Comparison of ENCODE assay signal across 9 cellular contexts in the genomic region with DNA sequence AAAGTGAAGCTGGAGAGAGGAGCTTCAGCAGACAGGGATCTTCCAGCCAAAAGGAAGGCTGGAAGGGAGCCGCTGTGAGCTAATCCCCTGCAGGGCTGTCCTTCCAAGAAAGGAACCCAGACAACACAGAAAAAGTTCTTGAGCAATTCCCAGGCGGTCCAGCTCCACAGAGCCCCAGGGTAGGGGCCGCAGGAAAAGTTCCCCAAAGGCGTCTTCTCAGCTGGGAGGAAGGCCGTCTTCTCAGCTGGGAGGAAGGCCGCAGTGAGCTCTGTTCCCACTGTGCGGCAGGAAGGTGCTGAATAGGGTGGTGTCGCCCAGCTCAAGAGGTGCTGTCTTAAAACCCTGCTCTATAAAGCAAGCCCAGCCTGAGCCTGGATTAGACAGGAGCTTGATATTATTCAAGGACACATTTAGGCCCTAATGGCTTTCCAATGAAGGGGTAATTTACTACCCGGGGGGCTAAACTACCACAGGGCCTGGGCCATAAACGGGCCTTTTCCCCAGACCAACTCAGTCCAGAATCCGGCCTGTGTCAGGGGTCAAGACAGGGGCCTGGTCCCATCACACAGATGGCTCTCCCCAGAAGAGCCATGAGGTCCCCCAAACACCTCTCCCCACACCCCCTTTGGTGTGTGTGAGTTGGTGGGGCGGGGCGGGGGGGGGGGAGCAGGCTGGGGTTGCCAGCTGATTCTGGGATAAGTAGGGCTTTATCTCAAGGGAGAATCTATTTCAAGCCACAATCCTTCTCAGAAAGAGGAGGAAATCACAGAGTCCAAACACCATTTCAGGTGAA.
DNase-seq lines count a peak whose midpoint lies in the region; ATAC-seq, FAIRE-seq and TF ChIP-seq lines count a peak whose summit lies in the region.
"Had no signal": no experiment of that assay in that cellular context is flagged by ENCODE, and none has a peak within 500 bp of the region (broad histone marks: within the 10 kb centered on the region; RNA-seq: fewer than 3 reads in every experiment).

No MANE protein-coding gene starts in this region.

- in situ Hi-C loops in IMR-90 (cut with MboI; ENCODE audit: low sequenced_read_pairs): loop anchor here (25.0 kb wide), 1 partner anchor 644 kb away; a partner anchor contains a TSS

- intact Hi-C loops in IMR-90 (cut with micrococcal nuclease): no loop called here

- peaks cover 34% of the 10 kb centered on the region for H3K4me1 ChIP-seq in A549
- H3K4me1 ChIP-seq in IMR-90 (ENCODE audit: control insufficient read depth, insufficient read depth, low read length): peaks cover 18% of the 10 kb centered on the region
- peaks cover 10% of the 10 kb centered on the region for H3K4me1 ChIP-seq in endodermal cell (ENCODE audit: control insufficient read depth, insufficient read depth, low read length)

- peak overlapping the region; percentile 53; the same call in 1 of the 2 replicates for H3K23ac ChIP-seq in IMR-90 (ENCODE audit: low read depth, low read length)

- POLR2A ChIA-PET in A549 (lab: Yijun Ruan, JAX) (interaction anchor here (0.5 kb wide), 1 partner anchor 429 kb away, joined by 7 read pairs; no protein-coding TSS in a partner anchor), IMR-90 (lab: Charles Lee; ENCODE audit: unreplicated experiment) (no interaction called here)
- POLR2A ChIA-PET in naive thymus-derived CD8-positive, alpha-beta T cell (lab: Charles Lee): interaction anchor here (0.6 to 2.2 kb wide), 5 partner anchors 27 to 214 kb away, joined by 3 to 8 read pairs (median 3); no protein-coding TSS in a partner anchor

- no peak overlapping the region for H4K5ac ChIP-seq in IMR-90 (ENCODE audit: low read depth, low read length)

- H3K36me3 ChIP-seq in IMR-90 (ENCODE audit: control insufficient read depth, insufficient read depth, low read length): no peaks in the 10 kb centered on the region; the same call in 1 of the 2 replicates
- H3K36me3 ChIP-seq in endodermal cell (ENCODE audit: control insufficient read depth, insufficient read depth, low read length): peaks cover 9% of the 10 kb centered on the region

- peaks cover 4% of the 10 kb centered on the region for H3K36me3 Mint-ChIP-seq in endodermal cell (ENCODE audit: low read depth)
- H3K36me3 Mint-ChIP-seq in naive thymus-derived CD8-positive, alpha-beta T cell: peaks cover 0 to 2% (median 0%) of the 10 kb centered on the region in 3 donors

- no peaks in the 10 kb centered on the region; the same call in 1 of the 2 replicates for H3K27me3 ChIP-seq in IMR-90 (ENCODE audit: control insufficient read depth, insufficient read depth, low read length)
- no peaks in the 10 kb centered on the region for H3K27me3 ChIP-seq in endodermal cell (ENCODE audit: control insufficient read depth, insufficient read depth, low read length, poor library complexity, severe bottlenecking)

- dilution Hi-C loops in IMR-90 (cut with HindIII; ENCODE audit: low sequenced_read_pairs, unreplicated experiment): no loop called here

- H3K27ac ChIP-seq in A549 (peak overlapping the region in 1 of 2 experiments; percentile 99; a peak in 3 of 6 replicates), IMR-90 (ENCODE audit: insufficient read depth, low read length) (0 out of 2 replicates have a peak overlapping the region, but pooled peaks have one; percentile 6), endodermal cell (ENCODE audit: low read depth, low read length) (peak overlapping the region; percentile 29)

- H4K20me1 ChIP-seq in IMR-90 (ENCODE audit: insufficient read depth, low read length): peaks cover 52% of the 10 kb centered on the region

- no peak overlapping the region for H2BK20ac ChIP-seq in IMR-90 (ENCODE audit: low read depth, low read length)

- H3K79me1 ChIP-seq in IMR-90 (ENCODE audit: low read depth in 1 of 2, low read length in 2 of 2): peaks cover 5 to 60% of the 10 kb centered on the region in 2 experiments; a peak in 2 of 4 replicates

- H3K14ac ChIP-seq in IMR-90 (replicated peaks; ENCODE audit: low read depth, low read length): no peak overlapping the region

- H3K4me3 Mint-ChIP-seq in endodermal cell: peak overlapping the region; percentile 86
- H3K4me3 Mint-ChIP-seq in naive thymus-derived CD8-positive, alpha-beta T cell: peak overlapping the region; percentile 71 to 96 (median 79)

- TF ChIP-seq RAD21 in A549 (conservative IDR thresholded peaks at IDR 0.05 in 1 of 2, IDR thresholded peaks at IDR 0.05 in 1 of 2) (no peak), IMR-90 (IDR thresholded peaks at IDR 0.05; ENCODE audit: low read length) (no peak)

- peak overlapping the region; percentile 77; the same call in 1 of the 3 replicates for H3K4me3 ChIP-seq in A549
- H3K4me3 ChIP-seq in IMR-90 (ENCODE audit: insufficient read depth, low read depth, low read length): peak overlapping the region; percentile 80
- H3K4me3 ChIP-seq in endodermal cell (ENCODE audit: low read length): peak overlapping the region; percentile 86

- no peak overlapping the region for H3K18ac ChIP-seq in IMR-90 (ENCODE audit: low read depth, low read length)

- peaks cover 50% of the 10 kb centered on the region for H3K4me1 Mint-ChIP-seq in endodermal cell
- peaks cover 48 to 72% (median 66%) of the 10 kb centered on the region in 4 donors for H3K4me1 Mint-ChIP-seq in naive thymus-derived CD8-positive, alpha-beta T cell

- no peaks in the 10 kb centered on the region for H3K9me3 Mint-ChIP-seq in endodermal cell
- H3K9me3 Mint-ChIP-seq in naive thymus-derived CD8-positive, alpha-beta T cell: no peaks in the 10 kb centered on the region
- H3K9me3 Mint-ChIP-seq: activated T-cell treated with anti-CD3 and anti-CD28 coated beads, Interleukin-2, amount 50 U/mL, for 72 hours had no signal

- H3K9me1 ChIP-seq in IMR-90 (ENCODE audit: insufficient read depth, low read length): peaks cover 22% of the 10 kb centered on the region

- no peak for DNase-seq in A549 (ENCODE audit: low read depth in 1 of 2, low spot score in 1 of 2)
- DNase-seq in IMR-90: no peak
- DNase-seq in endodermal cell: peak; percentile 68
- peak in 1 of 10 donors; percentile 26 for DNase-seq in naive thymus-derived CD8-positive, alpha-beta T cell
- DNase-seq in 8988T: no peak
- no peak for DNase-seq in superior temporal gyrus (ENCODE audit: extremely low spot score)
- no peak for DNase-seq in iPS-NIHi11 (ENCODE audit: low spot score)
- DNase-seq in GM19238 (ENCODE audit: insufficient read length, low spot score): no peak
- DNase-seq: activated T-cell treated with anti-CD3 and anti-CD28 coated beads, Interleukin-2, amount 50 U/mL, for 72 hours had no signal

- no peak for TF ChIP-seq POLR2A in A549 (IDR thresholded peaks at IDR 0.05; ENCODE audit: low read length)
- no peak for TF ChIP-seq POLR2A in IMR-90 (IDR thresholded peaks at IDR 0.05; ENCODE audit: low read depth, low read length)

- peak overlapping the region; percentile 43; the same call in 1 of the 2 replicates for H2AK5ac ChIP-seq in IMR-90 (ENCODE audit: low read depth, low read length)

- TF ChIP-seq CTCF in A549 (IDR thresholded peaks at IDR 0.05): no peak
- TF ChIP-seq CTCF in IMR-90 (conservative IDR thresholded peaks at IDR 0.05; ENCODE audit: low read depth, low read length): no peak
- no peak for TF ChIP-seq CTCF in endodermal cell (conservative IDR thresholded peaks at IDR 0.05)

- peaks cover 8% of the 10 kb centered on the region for H3K27me3 Mint-ChIP-seq in endodermal cell (ENCODE audit: insufficient read depth)
- peaks cover 0 to 2% (median 0%) of the 10 kb centered on the region in 5 donors for H3K27me3 Mint-ChIP-seq in naive thymus-derived CD8-positive, alpha-beta T cell

- no peak overlapping the region for H3K56ac ChIP-seq in IMR-90 (ENCODE audit: extremely low read depth, insufficient read depth, low read length)

- H3K9me3 ChIP-seq in A549 (no peaks in the 10 kb centered on the region), IMR-90 (ENCODE audit: control insufficient read depth, insufficient read depth, low read length) (no peaks in the 10 kb centered on the region), endodermal cell (ENCODE audit: control insufficient read depth, low read length) (no peaks in the 10 kb centered on the region)

- H3K27ac Mint-ChIP-seq in endodermal cell: peak overlapping the region; percentile 80
- peak overlapping the region; percentile 43 to 92 (median 78) for H3K27ac Mint-ChIP-seq in naive thymus-derived CD8-positive, alpha-beta T cell
- H3K27ac Mint-ChIP-seq: activated T-cell treated with anti-CD3 and anti-CD28 coated beads, Interleukin-2, amount 50 U/mL, for 72 hours had no signal

- FAIRE-seq in A549 (lab: Jason Lieb, UNC): no peak

- no peak overlapping the region for H2BK5ac ChIP-seq in IMR-90 (ENCODE audit: low read depth, low read length, poor library complexity, severe bottlenecking)

- H2BK120ac ChIP-seq in IMR-90 (ENCODE audit: low read depth, low read length): no peak overlapping the region

- H3K4me2 ChIP-seq in A549: peak overlapping the region; percentile 91
- peak overlapping the region; percentile 84 for H3K4me2 ChIP-seq in IMR-90 (ENCODE audit: low read depth, low read length)

- peak overlapping the region; percentile 66 for H2AK9ac ChIP-seq in IMR-90 (replicated peaks; ENCODE audit: low read depth, low read length, poor library complexity)

- TF ChIP-seq EP300 in A549 (IDR thresholded peaks at IDR 0.05): no peak

- 86% methylated on average over 11 of the region's 13 CpGs for WGBS in A549 (ENCODE audit: missing lambda C conversion rate)
- 60% methylated on average over 2 of the region's 13 CpGs; no CpG with 5 or more reads in 1 of the 2 experiments for WGBS in IMR-90 (ENCODE audit: extremely low coverage in 2 of 2, insufficient read length in 1 of 2), 2 experiments
- 39 to 67% methylated on average over 8 to 11 of the region's 13 CpGs for WGBS in endodermal cell (ENCODE audit: insufficient coverage in 1 of 2, insufficient read length in 1 of 2), 2 experiments

- no peak overlapping the region for H2AFZ ChIP-seq in IMR-90 (replicated peaks; ENCODE audit: low read length, poor library complexity)

- CTCF ChIA-PET in A549 (lab: Yijun Ruan, JAX) (interaction anchor here (1.2 kb wide), 1 partner anchor 25 kb away, joined by 5 read pairs; no protein-coding TSS in a partner anchor), IMR-90 (lab: Yijun Ruan, JAX) (interaction anchor here (0.5 kb wide), 1 partner anchor 185 kb away, joined by 5 read pairs; no protein-coding TSS in a partner anchor)

- 0 out of 2 replicates have a peak overlapping the region, but pooled peaks have one; percentile 4 for H3K4ac ChIP-seq in IMR-90 (ENCODE audit: low read depth, low read length)

- H3K9ac ChIP-seq in IMR-90 (ENCODE audit: low read depth, low read length) (no peak overlapping the region; the same call in 1 of the 2 replicates), endodermal cell (ENCODE audit: extremely low read depth, low read length, poor library complexity, severe bottlenecking) (peak overlapping the region; percentile 13)

- H4K91ac ChIP-seq in IMR-90 (ENCODE audit: insufficient read depth, low read depth, low read length): no peak overlapping the region

- no peak overlapping the region for H4K8ac ChIP-seq in IMR-90 (ENCODE audit: low read depth in 2 of 2, low read length in 2 of 2)

- H2BK15ac ChIP-seq in IMR-90 (ENCODE audit: low read depth, low read length): no peak overlapping the region

- no peak for ATAC-seq in A549
- ATAC-seq in IMR-90 (ENCODE audit: low read depth): no peak
- no peak for ATAC-seq in naive thymus-derived CD8-positive, alpha-beta T cell
- ATAC-seq: activated T-cell treated with anti-CD3 and anti-CD28 coated beads, Interleukin-2, amount 50 U/mL, for 72 hours had no signal

- no TSS peak for BruUV-seq in IMR-90 (replicated peaks; lab: Mats Ljungman, UMichigan)
